In the genomic region with DNA sequence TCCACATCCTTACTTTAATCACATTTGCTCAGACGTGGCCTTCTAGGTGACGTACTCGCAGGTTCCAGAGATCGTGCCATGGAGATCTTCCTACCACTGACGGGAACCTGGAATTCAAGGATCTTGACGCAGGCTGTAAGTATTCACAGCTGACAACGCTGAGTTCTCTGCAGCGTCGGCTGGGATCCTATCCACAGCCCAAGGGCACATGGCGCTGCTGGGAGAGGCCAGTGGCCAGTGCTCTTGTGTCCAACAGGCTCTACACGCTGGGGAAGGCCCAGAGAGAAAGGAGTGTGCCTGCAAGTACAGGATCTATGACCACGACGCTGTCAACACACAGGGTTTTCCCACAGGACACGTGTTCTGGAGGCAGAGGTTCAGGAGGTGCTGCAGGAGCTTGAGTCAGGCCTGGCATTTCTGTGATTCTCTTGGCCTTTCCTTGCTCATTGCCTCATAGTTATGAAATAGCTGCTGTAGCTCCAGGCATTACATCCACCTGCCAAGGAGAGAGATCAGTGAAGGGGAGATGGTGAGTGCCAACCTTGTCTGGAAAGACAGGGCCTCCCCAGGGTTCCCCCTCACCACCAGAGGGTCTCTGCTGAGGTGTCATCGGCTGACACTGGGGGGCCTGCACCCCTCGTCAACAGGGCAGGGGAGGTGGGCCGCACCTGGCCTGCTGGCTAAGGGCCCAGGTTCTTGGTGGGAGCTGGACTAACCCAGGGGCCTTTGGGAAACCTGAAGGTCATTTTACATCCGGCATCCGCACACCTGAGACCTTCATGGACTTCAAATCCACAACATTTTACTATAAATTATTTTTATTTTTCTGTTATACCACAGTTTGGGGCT, we compare ENCODE assay signal across 22 cellular contexts. TPM values are rescaled to one million over a fixed set of nuclear protein-coding genes. Genes with fewer than 3 reads are reported as not detected.
DNase-seq lines count a peak whose midpoint lies in the region; ATAC-seq and TF ChIP-seq lines count a peak whose summit lies in the region.
"Had no signal": no experiment of that assay in that cellular context is flagged by ENCODE, and none has a peak within 500 bp of the region (broad histone marks: within the 10 kb centered on the region; RNA-seq: fewer than 3 reads in every experiment).

No MANE protein-coding gene starts in this region.

- H3K4me1 ChIP-seq in right cardiac atrium (ENCODE audit: control insufficient read depth, insufficient read depth, low read length) (no peaks in the 10 kb centered on the region), mammary epithelial cell (ENCODE audit: insufficient read depth, low read length) (peaks cover 4% of the 10 kb centered on the region)

- H3K9me3 ChIP-seq in right cardiac atrium (ENCODE audit: control insufficient read depth, low read length) (no peaks in the 10 kb centered on the region), mammary epithelial cell (replicated peaks; ENCODE audit: insufficient read depth, low read length) (no peaks in the 10 kb centered on the region), T-helper 17 cell (ENCODE audit: control insufficient read depth, low read length, poor library complexity, severe bottlenecking) (no peaks in the 10 kb centered on the region)
- H3K9me3 ChIP-seq: BLaER1 had no signal

- H3K36me3 ChIP-seq in mammary epithelial cell (ENCODE audit: insufficient read depth, low read length), result no peaks in the 10 kb centered on the region

- no peak for ATAC-seq in right cardiac atrium
- ATAC-seq in left ventricle myocardium superior, result no peak
- ATAC-seq in activated CD8-positive, alpha-beta memory T cell treated with anti-CD3 and anti-CD28 coated beads, Interleukin-2, amount 10 ng/mL, durations not matched to agents 7 days and 5 days, result no peak
- ATAC-seq in T-helper 17 cell, result no peak
- ATAC-seq: GM12878 had no signal

- H4K20me1 ChIP-seq in mammary epithelial cell (ENCODE audit: insufficient read depth, low read length), result no peaks in the 10 kb centered on the region

- in situ Hi-C loops in mammary epithelial cell (cut with MboI; ENCODE audit: low sequenced_read_pairs in 2 of 2), result no loop called here

- no peak overlapping the region for H2AFZ ChIP-seq in mammary epithelial cell (ENCODE audit: low read depth, low read length)

- H3K4me3 Mint-ChIP-seq in neural crest cell, result peak overlapping the region; percentile 12
- H3K4me3 Mint-ChIP-seq in activated CD8-positive, alpha-beta memory T cell treated with anti-CD3 and anti-CD28 coated beads, Interleukin-2, amount 10 ng/mL, durations not matched to agents 7 days and 5 days, result no peak overlapping the region
- H3K4me3 Mint-ChIP-seq in T-helper 17 cell, result no peak overlapping the region
- H3K4me3 Mint-ChIP-seq: CD4-positive, alpha-beta memory T cell; HFFc6 had no signal

- H3K9ac ChIP-seq in mammary epithelial cell (ENCODE audit: insufficient read depth, low read length), result no peak overlapping the region
- H3K9ac ChIP-seq: BLaER1 had no signal

- BruUV-seq in mammary epithelial cell (replicated peaks; lab: Mats Ljungman, UMichigan), result no TSS peak

- CTCF ChIA-PET in mammary epithelial cell (lab: Charles Lee; ENCODE audit: low non-redundant PET), result no interaction called here
- CTCF ChIA-PET in activated CD8-positive, alpha-beta memory T cell treated with anti-CD3 and anti-CD28 coated beads, Interleukin-2, amount 10 ng/mL, durations not matched to agents 7 days and 5 days (lab: Charles Lee), result interaction anchor here (1.1 kb wide), 1 partner anchor 12 kb away, joined by 3 read pairs; no protein-coding TSS in a partner anchor

- no peak overlapping the region for H3K27ac Mint-ChIP-seq in neural crest cell (ENCODE audit: unreplicated experiment)
- no peak overlapping the region for H3K27ac Mint-ChIP-seq in activated CD8-positive, alpha-beta memory T cell treated with anti-CD3 and anti-CD28 coated beads, Interleukin-2, amount 10 ng/mL, durations not matched to agents 7 days and 5 days
- H3K27ac Mint-ChIP-seq in T-helper 17 cell, result no peak overlapping the region
- H3K27ac Mint-ChIP-seq: CD14-positive monocyte, HFFc6 had no signal

- H3K27me3 Mint-ChIP-seq in neural crest cell (ENCODE audit: low read depth) (peaks cover 40% of the 10 kb centered on the region), T-helper 17 cell (peaks cover 12% of the 10 kb centered on the region)
- H3K27me3 Mint-ChIP-seq in activated CD8-positive, alpha-beta memory T cell treated with anti-CD3 and anti-CD28 coated beads, Interleukin-2, amount 10 ng/mL, durations not matched to agents 7 days and 5 days, result no peaks in the 10 kb centered on the region

- H3K27ac ChIP-seq in right cardiac atrium (ENCODE audit: low read length) (no peak overlapping the region), mammary epithelial cell (ENCODE audit: insufficient read depth, low read depth, low read length) (no peak overlapping the region)
- H3K27ac ChIP-seq: BLaER1 had no signal

- no peak overlapping the region for H3K4me2 ChIP-seq in mammary epithelial cell (ENCODE audit: insufficient read depth, low read depth, low read length)
- H3K4me2 ChIP-seq: BLaER1 had no signal

- dilution Hi-C loops in mammary epithelial cell (cut with HindIII; ENCODE audit: low sequenced_read_pairs), result no loop called here

- 92% methylated on average over 19 of the region's 19 CpGs for WGBS in right cardiac atrium
- 79% methylated on average over 19 of the region's 19 CpGs for WGBS in mammary epithelial cell (ENCODE audit: low coverage, missing lambda C conversion rate)

- H3K36me3 Mint-ChIP-seq in neural crest cell (ENCODE audit: low read depth), result no peaks in the 10 kb centered on the region
- H3K36me3 Mint-ChIP-seq in activated CD8-positive, alpha-beta memory T cell treated with anti-CD3 and anti-CD28 coated beads, Interleukin-2, amount 10 ng/mL, durations not matched to agents 7 days and 5 days, result no peaks in the 10 kb centered on the region
- peaks cover under 1% of the 10 kb centered on the region for H3K36me3 Mint-ChIP-seq in T-helper 17 cell (ENCODE audit: low read depth)

- no peaks in the 10 kb centered on the region for H3K9me3 Mint-ChIP-seq in neural crest cell
- H3K9me3 Mint-ChIP-seq in activated CD8-positive, alpha-beta memory T cell treated with anti-CD3 and anti-CD28 coated beads, Interleukin-2, amount 10 ng/mL, durations not matched to agents 7 days and 5 days (ENCODE audit: low read depth), result no peaks in the 10 kb centered on the region
- H3K9me3 Mint-ChIP-seq: HFFc6 had no signal

- H3K4me1 Mint-ChIP-seq in neural crest cell (peaks cover 10% of the 10 kb centered on the region), T-helper 17 cell (peaks cover 5% of the 10 kb centered on the region)
- H3K4me1 Mint-ChIP-seq in activated CD8-positive, alpha-beta memory T cell treated with anti-CD3 and anti-CD28 coated beads, Interleukin-2, amount 10 ng/mL, durations not matched to agents 7 days and 5 days, result no peaks in the 10 kb centered on the region
- H3K4me1 Mint-ChIP-seq: CD14-positive monocyte had no signal

- DNase-seq in right cardiac atrium (peak in 2 of 3 donors; percentile 29 to 42), left ventricle myocardium superior (no peak), mammary epithelial cell (peak; percentile 11), neural crest cell (ENCODE audit: low read depth, low spot score) (no peak), foreskin melanocyte (no peak), T-helper 17 cell (no peak)
- DNase-seq in activated CD8-positive, alpha-beta memory T cell treated with anti-CD3 and anti-CD28 coated beads, Interleukin-2, amount 10 ng/mL, durations not matched to agents 7 days and 5 days, result no peak
- DNase-seq: 8988T; CD4-positive, alpha-beta memory T cell; DMS153; DMS79; GOT3; H7; HFFc6 had no signal

- H3K27me3 ChIP-seq in right cardiac atrium (ENCODE audit: control insufficient read depth, insufficient read depth) (no peaks in the 10 kb centered on the region), mammary epithelial cell (ENCODE audit: insufficient read depth, low read length) (no peaks in the 10 kb centered on the region)
- H3K27me3 ChIP-seq: BLaER1 had no signal

- H3K4me3 ChIP-seq in right cardiac atrium (ENCODE audit: low read length), result no peak overlapping the region
- no peak overlapping the region for H3K4me3 ChIP-seq in mammary epithelial cell (replicated peaks in 1 of 3; ENCODE audit: insufficient read depth in 1 of 3, low read depth in 2 of 3, low read length in 3 of 3)
- H3K4me3 ChIP-seq: BLaER1, GM12878 had no signal

- no peaks in the 10 kb centered on the region for H3K79me2 ChIP-seq in mammary epithelial cell (ENCODE audit: insufficient read depth, low read length)

- intact Hi-C loops in right cardiac atrium (cut with DNase I), result no loop called here
- intact Hi-C loops in left ventricle myocardium superior (cut with micrococcal nuclease), result no loop called here
- intact Hi-C loops in mammary epithelial cell (cut with micrococcal nuclease), result no loop called here

- no peak for TF ChIP-seq CTCF in mammary epithelial cell (conservative IDR thresholded peaks at IDR 0.05 in 1 of 2, IDR thresholded peaks at IDR 0.05 in 1 of 2; ENCODE audit: extremely low read depth in 1 of 2, insufficient read depth in 1 of 2, low read depth in 1 of 2, low read length in 2 of 2)
- TF ChIP-seq CTCF in neural crest cell (conservative IDR thresholded peaks at IDR 0.05), result no peak

RNA-seq across cellular contexts. Expression of a gene that starts 21.3 kb away (rescaled TPM):
- total RNA-seq in right cardiac atrium (not detected), left ventricle myocardium superior (not detected), mammary epithelial cell (not detected), neural crest cell (0.93 and 1.7 TPM in 2 replicates), T-helper 17 cell (not detected)
- polyA plus RNA-seq in right cardiac atrium (not detected), mammary epithelial cell (not detected)
- not detected for polyA minus RNA-seq in mammary epithelial cell
- total RNA-seq in activated CD8-positive, alpha-beta memory T cell treated with anti-CD3 and anti-CD28 coated beads, Interleukin-2, amount 10 ng/mL, durations not matched to agents 7 days and 5 days, result not detected
- total RNA-seq: A673; CD4-positive, alpha-beta memory T cell; Daoy; G401; GM12878; H7; HT-29 had no signal
- polyA plus RNA-seq: CD14-positive monocyte; CD4-positive, alpha-beta memory T cell; GM12878 had no signal

RNA-seq across cellular contexts. Expression of a gene that starts 29.5 kb away (rescaled TPM):
- total RNA-seq in right cardiac atrium (not detected), left ventricle myocardium superior (not detected), mammary epithelial cell (not detected), neural crest cell (not detected in 2 replicates), T-helper 17 cell (not detected)
- polyA plus RNA-seq in right cardiac atrium (not detected), mammary epithelial cell (not detected)
- not detected for polyA minus RNA-seq in mammary epithelial cell
- total RNA-seq in activated CD8-positive, alpha-beta memory T cell treated with anti-CD3 and anti-CD28 coated beads, Interleukin-2, amount 10 ng/mL, durations not matched to agents 7 days and 5 days, result not detected
- total RNA-seq: A673; CD4-positive, alpha-beta memory T cell; Daoy; GM12878; HFFc6; HT-29 had no signal
- polyA plus RNA-seq: AG04450; CD14-positive monocyte; CD4-positive, alpha-beta memory T cell; GM12878 had no signal

Comparison
In these comparisons a context has a peak if more than half of its experiments do, and no peak if none do; other contexts are left out.
1. DNase-seq: peak in right cardiac atrium (2 of 3) and mammary epithelial cell (single experiment); none in left ventricle myocardium superior (single experiment), neural crest cell (single experiment), foreskin melanocyte (single experiment), activated CD8-positive, alpha-beta memory T cell treated with anti-CD3 and anti-CD28 coated beads, Interleukin-2, amount 10 ng/mL, durations not matched to agents 7 days and 5 days (single experiment) and T-helper 17 cell (0 of 3).